1 cellular context compared by ENCODE assay signal in the genomic region with DNA sequence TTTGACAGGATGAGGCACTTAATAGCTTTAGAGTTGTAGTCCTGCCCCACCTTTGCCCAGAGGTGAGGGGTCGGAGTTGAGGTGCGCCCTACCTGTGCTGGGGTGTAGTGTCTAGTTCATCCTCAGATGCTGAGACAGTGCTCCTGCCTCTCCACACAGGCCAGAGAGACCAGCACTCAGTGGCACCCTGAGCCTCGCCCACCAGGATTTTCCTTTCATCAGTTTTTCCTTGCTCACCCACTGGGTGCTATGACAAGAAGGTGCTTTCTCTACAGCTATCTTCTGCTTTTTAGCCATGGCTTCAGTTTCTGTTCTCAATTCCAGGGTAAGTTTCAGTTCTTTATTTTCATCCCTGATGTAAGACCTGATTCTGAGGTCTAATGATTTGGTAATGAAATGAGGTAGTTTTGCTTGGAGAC.
TF ChIP-seq lines count a peak whose summit lies in the region.

No MANE protein-coding gene starts in this region.

TF ChIP-seq in GM12878, 131 proteins besides CTCF, POLR2A, EP300 and RAD21 (continued from another document and continues in another):
- TF ChIP-seq, protein P1, sequence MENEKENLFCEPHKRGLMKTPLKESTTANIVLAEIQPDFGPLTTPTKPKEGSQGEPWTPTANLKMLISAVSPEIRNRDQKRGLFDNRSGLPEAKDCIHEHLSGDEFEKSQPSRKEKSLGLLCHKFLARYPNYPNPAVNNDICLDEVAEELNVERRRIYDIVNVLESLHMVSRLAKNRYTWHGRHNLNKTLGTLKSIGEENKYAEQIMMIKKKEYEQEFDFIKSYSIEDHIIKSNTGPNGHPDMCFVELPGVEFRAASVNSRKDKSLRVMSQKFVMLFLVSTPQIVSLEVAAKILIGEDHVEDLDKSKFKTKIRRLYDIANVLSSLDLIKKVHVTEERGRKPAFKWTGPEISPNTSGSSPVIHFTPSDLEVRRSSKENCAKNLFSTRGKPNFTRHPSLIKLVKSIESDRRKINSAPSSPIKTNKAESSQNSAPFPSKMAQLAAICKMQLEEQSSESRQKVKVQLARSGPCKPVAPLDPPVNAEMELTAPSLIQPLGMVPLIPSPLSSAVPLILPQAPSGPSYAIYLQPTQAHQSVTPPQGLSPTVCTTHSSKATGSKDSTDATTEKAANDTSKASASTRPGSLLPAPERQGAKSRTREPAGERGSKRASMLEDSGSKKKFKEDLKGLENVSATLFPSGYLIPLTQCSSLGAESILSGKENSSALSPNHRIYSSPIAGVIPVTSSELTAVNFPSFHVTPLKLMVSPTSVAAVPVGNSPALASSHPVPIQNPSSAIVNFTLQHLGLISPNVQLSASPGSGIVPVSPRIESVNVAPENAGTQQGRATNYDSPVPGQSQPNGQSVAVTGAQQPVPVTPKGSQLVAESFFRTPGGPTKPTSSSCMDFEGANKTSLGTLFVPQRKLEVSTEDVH (IDR thresholded peaks at IDR 0.05; ENCODE audit: low read depth, partially characterized antibody): no peak
- TF ChIP-seq YBX1 (IDR thresholded peaks at IDR 0.05) (no peak), BACH1 (IDR thresholded peaks at IDR 0.05; ENCODE audit: borderline replicate concordance) (peak; percentile 95), ZBED1 (IDR thresholded peaks at IDR 0.05; ENCODE audit: borderline replicate concordance) (peak; percentile 93), TCF3 (IDR thresholded peaks at IDR 0.05; ENCODE audit: borderline replicate concordance, insufficient read depth, low read depth, low read length) (no peak), MEF2A (IDR thresholded peaks at IDR 0.05; ENCODE audit: insufficient read depth, low read depth, low read length) (peak; percentile 57; the same call in 1 of the 2 replicates), IKZF1 (conservative IDR thresholded peaks at IDR 0.05) (peak; percentile 99), SMC3 (IDR thresholded peaks at IDR 0.05; ENCODE audit: borderline replicate concordance, low read length) (no peak), PAX5 (IDR thresholded peaks at IDR 0.05; ENCODE audit: borderline replicate concordance, low read depth, low read length) (peak; percentile 84), CBX5 (IDR thresholded peaks at IDR 0.05; ENCODE audit: low read depth) (0 out of 2 replicates have a peak, but pooled peaks have one; percentile 70), ZZZ3 (IDR thresholded peaks at IDR 0.05; ENCODE audit: control insufficient read depth, insufficient read length, low read depth) (no peak), KDM1A (IDR thresholded peaks at IDR 0.05; ENCODE audit: borderline replicate concordance) (no peak), NFYA (IDR thresholded peaks at IDR 0.05; ENCODE audit: borderline replicate concordance, low read depth, low read length) (no peak), EED (IDR thresholded peaks at IDR 0.05; ENCODE audit: low read depth) (peak; percentile 99), NBN (IDR thresholded peaks at IDR 0.05) (peak; percentile 85), IRF4 (IDR thresholded peaks at IDR 0.05; ENCODE audit: low read depth, low read length) (peak; percentile 97), RB1 (IDR thresholded peaks at IDR 0.05; ENCODE audit: borderline replicate concordance) (peak; percentile 71; the same call in 1 of the 2 replicates), SMAD5 (IDR thresholded peaks at IDR 0.05; ENCODE audit: low read depth) (no peak), STAT3 (IDR thresholded peaks at IDR 0.05; ENCODE audit: low read depth, low read length) (no peak), POLR2AphosphoS5 (IDR thresholded peaks at IDR 0.05; ENCODE audit: low read length) (0 out of 2 replicates have a peak, but pooled peaks have one; percentile 51), CHD2 (IDR thresholded peaks at IDR 0.05; ENCODE audit: borderline replicate concordance, low read depth, low read length) (peak; percentile 79), SUZ12 (IDR thresholded peaks at IDR 0.05; ENCODE audit: unreplicated experiment) (no peak), SMARCA5 (IDR thresholded peaks at IDR 0.05) (no peak), ATF7 (IDR thresholded peaks at IDR 0.05; ENCODE audit: low read depth) (peak; percentile 96), RAD51 (IDR thresholded peaks at IDR 0.05) (no peak)
- TF ChIP-seq, protein P2, sequence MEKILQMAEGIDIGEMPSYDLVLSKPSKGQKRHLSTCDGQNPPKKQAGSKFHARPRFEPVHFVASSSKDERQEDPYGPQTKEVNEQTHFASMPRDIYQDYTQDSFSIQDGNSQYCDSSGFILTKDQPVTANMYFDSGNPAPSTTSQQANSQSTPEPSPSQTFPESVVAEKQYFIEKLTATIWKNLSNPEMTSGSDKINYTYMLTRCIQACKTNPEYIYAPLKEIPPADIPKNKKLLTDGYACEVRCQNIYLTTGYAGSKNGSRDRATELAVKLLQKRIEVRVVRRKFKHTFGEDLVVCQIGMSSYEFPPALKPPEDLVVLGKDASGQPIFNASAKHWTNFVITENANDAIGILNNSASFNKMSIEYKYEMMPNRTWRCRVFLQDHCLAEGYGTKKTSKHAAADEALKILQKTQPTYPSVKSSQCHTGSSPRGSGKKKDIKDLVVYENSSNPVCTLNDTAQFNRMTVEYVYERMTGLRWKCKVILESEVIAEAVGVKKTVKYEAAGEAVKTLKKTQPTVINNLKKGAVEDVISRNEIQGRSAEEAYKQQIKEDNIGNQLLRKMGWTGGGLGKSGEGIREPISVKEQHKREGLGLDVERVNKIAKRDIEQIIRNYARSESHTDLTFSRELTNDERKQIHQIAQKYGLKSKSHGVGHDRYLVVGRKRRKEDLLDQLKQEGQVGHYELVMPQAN (conservative IDR thresholded peaks at IDR 0.05): peak; percentile 62; the same call in 1 of the 2 replicates
- TF ChIP-seq, protein P3, sequence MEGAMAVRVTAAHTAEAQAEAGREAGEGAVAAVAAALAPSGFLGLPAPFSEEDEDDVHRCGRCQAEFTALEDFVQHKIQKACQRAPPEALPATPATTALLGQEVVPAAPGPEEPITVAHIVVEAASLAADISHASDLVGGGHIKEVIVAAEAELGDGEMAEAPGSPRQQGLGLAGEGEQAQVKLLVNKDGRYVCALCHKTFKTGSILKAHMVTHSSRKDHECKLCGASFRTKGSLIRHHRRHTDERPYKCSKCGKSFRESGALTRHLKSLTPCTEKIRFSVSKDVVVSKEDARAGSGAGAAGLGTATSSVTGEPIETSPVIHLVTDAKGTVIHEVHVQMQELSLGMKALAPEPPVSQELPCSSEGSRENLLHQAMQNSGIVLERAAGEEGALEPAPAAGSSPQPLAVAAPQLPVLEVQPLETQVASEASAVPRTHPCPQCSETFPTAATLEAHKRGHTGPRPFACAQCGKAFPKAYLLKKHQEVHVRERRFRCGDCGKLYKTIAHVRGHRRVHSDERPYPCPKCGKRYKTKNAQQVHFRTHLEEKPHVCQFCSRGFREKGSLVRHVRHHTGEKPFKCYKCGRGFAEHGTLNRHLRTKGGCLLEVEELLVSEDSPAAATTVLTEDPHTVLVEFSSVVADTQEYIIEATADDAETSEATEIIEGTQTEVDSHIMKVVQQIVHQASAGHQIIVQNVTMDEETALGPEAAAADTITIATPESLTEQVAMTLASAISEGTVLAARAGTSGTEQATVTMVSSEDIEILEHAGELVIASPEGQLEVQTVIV (IDR thresholded peaks at IDR 0.05; ENCODE audit: borderline replicate concordance, partially characterized antibody): no peak
- TF ChIP-seq, protein P4, sequence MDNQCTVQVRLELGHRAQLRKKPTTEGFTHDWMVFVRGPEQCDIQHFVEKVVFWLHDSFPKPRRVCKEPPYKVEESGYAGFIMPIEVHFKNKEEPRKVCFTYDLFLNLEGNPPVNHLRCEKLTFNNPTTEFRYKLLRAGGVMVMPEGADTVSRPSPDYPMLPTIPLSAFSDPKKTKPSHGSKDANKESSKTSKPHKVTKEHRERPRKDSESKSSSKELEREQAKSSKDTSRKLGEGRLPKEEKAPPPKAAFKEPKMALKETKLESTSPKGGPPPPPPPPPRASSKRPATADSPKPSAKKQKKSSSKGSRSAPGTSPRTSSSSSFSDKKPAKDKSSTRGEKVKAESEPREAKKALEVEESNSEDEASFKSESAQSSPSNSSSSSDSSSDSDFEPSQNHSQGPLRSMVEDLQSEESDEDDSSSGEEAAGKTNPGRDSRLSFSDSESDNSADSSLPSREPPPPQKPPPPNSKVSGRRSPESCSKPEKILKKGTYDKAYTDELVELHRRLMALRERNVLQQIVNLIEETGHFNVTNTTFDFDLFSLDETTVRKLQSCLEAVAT (IDR thresholded peaks at IDR 0.05): peak; percentile 69; the same call in 1 of the 2 replicates
- TF ChIP-seq, protein P5, sequence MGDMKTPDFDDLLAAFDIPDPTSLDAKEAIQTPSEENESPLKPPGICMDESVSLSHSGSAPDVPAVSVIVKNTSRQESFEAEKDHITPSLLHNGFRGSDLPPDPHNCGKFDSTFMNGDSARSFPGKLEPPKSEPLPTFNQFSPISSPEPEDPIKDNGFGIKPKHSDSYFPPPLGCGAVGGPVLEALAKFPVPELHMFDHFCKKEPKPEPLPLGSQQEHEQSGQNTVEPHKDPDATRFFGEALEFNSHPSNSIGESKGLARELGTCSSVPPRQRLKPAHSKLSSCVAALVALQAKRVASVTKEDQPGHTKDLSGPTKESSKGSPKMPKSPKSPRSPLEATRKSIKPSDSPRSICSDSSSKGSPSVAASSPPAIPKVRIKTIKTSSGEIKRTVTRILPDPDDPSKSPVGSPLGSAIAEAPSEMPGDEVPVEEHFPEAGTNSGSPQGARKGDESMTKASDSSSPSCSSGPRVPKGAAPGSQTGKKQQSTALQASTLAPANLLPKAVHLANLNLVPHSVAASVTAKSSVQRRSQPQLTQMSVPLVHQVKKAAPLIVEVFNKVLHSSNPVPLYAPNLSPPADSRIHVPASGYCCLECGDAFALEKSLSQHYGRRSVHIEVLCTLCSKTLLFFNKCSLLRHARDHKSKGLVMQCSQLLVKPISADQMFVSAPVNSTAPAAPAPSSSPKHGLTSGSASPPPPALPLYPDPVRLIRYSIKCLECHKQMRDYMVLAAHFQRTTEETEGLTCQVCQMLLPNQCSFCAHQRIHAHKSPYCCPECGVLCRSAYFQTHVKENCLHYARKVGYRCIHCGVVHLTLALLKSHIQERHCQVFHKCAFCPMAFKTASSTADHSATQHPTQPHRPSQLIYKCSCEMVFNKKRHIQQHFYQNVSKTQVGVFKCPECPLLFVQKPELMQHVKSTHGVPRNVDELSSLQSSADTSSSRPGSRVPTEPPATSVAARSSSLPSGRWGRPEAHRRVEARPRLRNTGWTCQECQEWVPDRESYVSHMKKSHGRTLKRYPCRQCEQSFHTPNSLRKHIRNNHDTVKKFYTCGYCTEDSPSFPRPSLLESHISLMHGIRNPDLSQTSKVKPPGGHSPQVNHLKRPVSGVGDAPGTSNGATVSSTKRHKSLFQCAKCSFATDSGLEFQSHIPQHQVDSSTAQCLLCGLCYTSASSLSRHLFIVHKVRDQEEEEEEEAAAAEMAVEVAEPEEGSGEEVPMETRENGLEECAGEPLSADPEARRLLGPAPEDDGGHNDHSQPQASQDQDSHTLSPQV (IDR thresholded peaks at IDR 0.05): no peak
- TF ChIP-seq, protein P6, sequence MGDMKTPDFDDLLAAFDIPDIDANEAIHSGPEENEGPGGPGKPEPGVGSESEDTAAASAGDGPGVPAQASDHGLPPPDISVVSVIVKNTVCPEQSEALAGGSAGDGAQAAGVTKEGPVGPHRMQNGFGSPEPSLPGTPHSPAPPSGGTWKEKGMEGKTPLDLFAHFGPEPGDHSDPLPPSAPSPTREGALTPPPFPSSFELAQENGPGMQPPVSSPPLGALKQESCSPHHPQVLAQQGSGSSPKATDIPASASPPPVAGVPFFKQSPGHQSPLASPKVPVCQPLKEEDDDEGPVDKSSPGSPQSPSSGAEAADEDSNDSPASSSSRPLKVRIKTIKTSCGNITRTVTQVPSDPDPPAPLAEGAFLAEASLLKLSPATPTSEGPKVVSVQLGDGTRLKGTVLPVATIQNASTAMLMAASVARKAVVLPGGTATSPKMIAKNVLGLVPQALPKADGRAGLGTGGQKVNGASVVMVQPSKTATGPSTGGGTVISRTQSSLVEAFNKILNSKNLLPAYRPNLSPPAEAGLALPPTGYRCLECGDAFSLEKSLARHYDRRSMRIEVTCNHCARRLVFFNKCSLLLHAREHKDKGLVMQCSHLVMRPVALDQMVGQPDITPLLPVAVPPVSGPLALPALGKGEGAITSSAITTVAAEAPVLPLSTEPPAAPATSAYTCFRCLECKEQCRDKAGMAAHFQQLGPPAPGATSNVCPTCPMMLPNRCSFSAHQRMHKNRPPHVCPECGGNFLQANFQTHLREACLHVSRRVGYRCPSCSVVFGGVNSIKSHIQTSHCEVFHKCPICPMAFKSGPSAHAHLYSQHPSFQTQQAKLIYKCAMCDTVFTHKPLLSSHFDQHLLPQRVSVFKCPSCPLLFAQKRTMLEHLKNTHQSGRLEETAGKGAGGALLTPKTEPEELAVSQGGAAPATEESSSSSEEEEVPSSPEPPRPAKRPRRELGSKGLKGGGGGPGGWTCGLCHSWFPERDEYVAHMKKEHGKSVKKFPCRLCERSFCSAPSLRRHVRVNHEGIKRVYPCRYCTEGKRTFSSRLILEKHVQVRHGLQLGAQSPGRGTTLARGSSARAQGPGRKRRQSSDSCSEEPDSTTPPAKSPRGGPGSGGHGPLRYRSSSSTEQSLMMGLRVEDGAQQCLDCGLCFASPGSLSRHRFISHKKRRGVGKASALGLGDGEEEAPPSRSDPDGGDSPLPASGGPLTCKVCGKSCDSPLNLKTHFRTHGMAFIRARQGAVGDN (IDR thresholded peaks at IDR 0.05): no peak
- TF ChIP-seq, protein P7, sequence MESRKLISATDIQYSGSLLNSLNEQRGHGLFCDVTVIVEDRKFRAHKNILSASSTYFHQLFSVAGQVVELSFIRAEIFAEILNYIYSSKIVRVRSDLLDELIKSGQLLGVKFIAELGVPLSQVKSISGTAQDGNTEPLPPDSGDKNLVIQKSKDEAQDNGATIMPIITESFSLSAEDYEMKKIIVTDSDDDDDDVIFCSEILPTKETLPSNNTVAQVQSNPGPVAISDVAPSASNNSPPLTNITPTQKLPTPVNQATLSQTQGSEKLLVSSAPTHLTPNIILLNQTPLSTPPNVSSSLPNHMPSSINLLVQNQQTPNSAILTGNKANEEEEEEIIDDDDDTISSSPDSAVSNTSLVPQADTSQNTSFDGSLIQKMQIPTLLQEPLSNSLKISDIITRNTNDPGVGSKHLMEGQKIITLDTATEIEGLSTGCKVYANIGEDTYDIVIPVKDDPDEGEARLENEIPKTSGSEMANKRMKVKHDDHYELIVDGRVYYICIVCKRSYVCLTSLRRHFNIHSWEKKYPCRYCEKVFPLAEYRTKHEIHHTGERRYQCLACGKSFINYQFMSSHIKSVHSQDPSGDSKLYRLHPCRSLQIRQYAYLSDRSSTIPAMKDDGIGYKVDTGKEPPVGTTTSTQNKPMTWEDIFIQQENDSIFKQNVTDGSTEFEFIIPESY (IDR thresholded peaks at IDR 0.05): no peak
- TF ChIP-seq, protein P8, sequence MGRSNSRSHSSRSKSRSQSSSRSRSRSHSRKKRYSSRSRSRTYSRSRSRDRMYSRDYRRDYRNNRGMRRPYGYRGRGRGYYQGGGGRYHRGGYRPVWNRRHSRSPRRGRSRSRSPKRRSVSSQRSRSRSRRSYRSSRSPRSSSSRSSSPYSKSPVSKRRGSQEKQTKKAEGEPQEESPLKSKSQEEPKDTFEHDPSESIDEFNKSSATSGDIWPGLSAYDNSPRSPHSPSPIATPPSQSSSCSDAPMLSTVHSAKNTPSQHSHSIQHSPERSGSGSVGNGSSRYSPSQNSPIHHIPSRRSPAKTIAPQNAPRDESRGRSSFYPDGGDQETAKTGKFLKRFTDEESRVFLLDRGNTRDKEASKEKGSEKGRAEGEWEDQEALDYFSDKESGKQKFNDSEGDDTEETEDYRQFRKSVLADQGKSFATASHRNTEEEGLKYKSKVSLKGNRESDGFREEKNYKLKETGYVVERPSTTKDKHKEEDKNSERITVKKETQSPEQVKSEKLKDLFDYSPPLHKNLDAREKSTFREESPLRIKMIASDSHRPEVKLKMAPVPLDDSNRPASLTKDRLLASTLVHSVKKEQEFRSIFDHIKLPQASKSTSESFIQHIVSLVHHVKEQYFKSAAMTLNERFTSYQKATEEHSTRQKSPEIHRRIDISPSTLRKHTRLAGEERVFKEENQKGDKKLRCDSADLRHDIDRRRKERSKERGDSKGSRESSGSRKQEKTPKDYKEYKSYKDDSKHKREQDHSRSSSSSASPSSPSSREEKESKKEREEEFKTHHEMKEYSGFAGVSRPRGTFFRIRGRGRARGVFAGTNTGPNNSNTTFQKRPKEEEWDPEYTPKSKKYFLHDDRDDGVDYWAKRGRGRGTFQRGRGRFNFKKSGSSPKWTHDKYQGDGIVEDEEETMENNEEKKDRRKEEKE (IDR thresholded peaks at IDR 0.05): no peak
